ENCODE assay signal across 9 cellular contexts in genomic region chr19:46924874-46925547, GRCh38.
DNase-seq lines count a peak whose midpoint lies in the region; ATAC-seq and TF ChIP-seq lines count a peak whose summit lies in the region.
"Had no signal": no experiment of that assay in that cellular context is flagged by ENCODE, and none has a peak within 500 bp of the region (broad histone marks: within the 10 kb centered on the region; RNA-seq: fewer than 3 reads in every experiment).

No MANE protein-coding gene starts in this region.

- no peaks in the 10 kb centered on the region for H3K9me3 Mint-ChIP-seq in stimulated activated naive B cell treated with anti-CD40 and anti-IgM and Interleukin-4, amounts not matched to agents 10 μg/mL and 1 μg/mL and 100 μg/mL, for 72 hours

- H3K27me3 Mint-ChIP-seq in stimulated activated naive B cell treated with anti-CD40 and anti-IgM and Interleukin-4, amounts not matched to agents 10 μg/mL and 1 μg/mL and 100 μg/mL, for 72 hours: no peaks in the 10 kb centered on the region

- WGBS in ovary, 3 donors: 43 to 45% (median 45%) methylated on average over 8 of the region's 8 CpGs

- peak overlapping the region; percentile 2 for H3K4me3 ChIP-seq in left ventricle myocardium inferior
- no peak overlapping the region for H3K4me3 ChIP-seq in ovary

- H3K4me3 Mint-ChIP-seq in stimulated activated naive B cell treated with anti-CD40 and anti-IgM and Interleukin-4, amounts not matched to agents 10 μg/mL and 1 μg/mL and 100 μg/mL, for 72 hours: no peak overlapping the region

- TF ChIP-seq CTCF in left ventricle myocardium inferior (IDR thresholded peaks at IDR 0.05; ENCODE audit: borderline replicate concordance) (no peak), ovary (IDR thresholded peaks at IDR 0.05) (no peak)

- POLR2A ChIA-PET in HEK293T (lab: Yijun Ruan, JAX): interaction anchor here (0.9 to 1.4 kb wide), 2 partner anchors 65 to 66 kb away, joined by 3 read pairs; partner anchors contain the start of gene ARHGAP35

- no peak for TF ChIP-seq POLR2A in ovary (IDR thresholded peaks at IDR 0.05)

- peaks cover 27 to 40% of the 10 kb centered on the region in 2 donors for H3K4me1 Mint-ChIP-seq in stimulated activated naive B cell treated with anti-CD40 and anti-IgM and Interleukin-4, amounts not matched to agents 10 μg/mL and 1 μg/mL and 100 μg/mL, for 72 hours

- H3K36me3 ChIP-seq in left ventricle myocardium inferior (peaks cover 25% of the 10 kb centered on the region), ovary (no peaks in the 10 kb centered on the region)

- intact Hi-C loops in left ventricle myocardium inferior (cut with micrococcal nuclease) (loop anchor here (10.0 kb wide), 1 partner anchor 60 kb away; the partner anchor contains the start of gene ARHGAP35), ovary (cut with DNase I) (loop anchor here in 1 of 4 donors (10.0 kb wide), 1 partner anchor 50 kb away; no protein-coding TSS in a partner anchor)

- H3K27ac ChIP-seq in left ventricle myocardium inferior (replicated peaks) (peak overlapping the region; percentile 73), ovary (no peak overlapping the region)

- no peak for TF ChIP-seq EP300 in ovary (IDR thresholded peaks at IDR 0.05)

- no peaks in the 10 kb centered on the region for H3K27me3 ChIP-seq in left ventricle myocardium inferior (ENCODE audit: low read depth)
- H3K27me3 ChIP-seq in ovary: no peaks in the 10 kb centered on the region

- peak; percentile 47 for DNase-seq in H4 (ENCODE audit: low spot score)
- DNase-seq in UCSD-AML1 (lab: John Stamatoyannopoulos, UW; ENCODE audit: unreplicated experiment): peak; percentile 17
- no peak for DNase-seq in left ventricle myocardium inferior
- peak; percentile 8 for DNase-seq in stimulated activated naive B cell treated with anti-CD40 and anti-IgM and Interleukin-4, amounts not matched to agents 10 μg/mL and 1 μg/mL and 100 μg/mL, for 72 hours
- DNase-seq in putamen (ENCODE audit: low spot score): no peak
- no peak for DNase-seq in T-helper 9 cell
- DNase-seq in HEK293T (ENCODE audit: extremely low spot score): no peak
- no peak for DNase-seq in ovary
- DNase-seq: stimulated activated CD4-positive, alpha-beta T cell treated with anti-CD3 and anti-CD28 coated beads, Interleukin-4, amount 100 ng/mL, for 24 hours had no signal

- H3K36me3 Mint-ChIP-seq in stimulated activated naive B cell treated with anti-CD40 and anti-IgM and Interleukin-4, amounts not matched to agents 10 μg/mL and 1 μg/mL and 100 μg/mL, for 72 hours: peaks cover 9 to 35% of the 10 kb centered on the region in 2 donors

- CTCF ChIA-PET in HEK293T (lab: Yijun Ruan, JAX): interaction anchor here (0.7 kb wide), 1 partner anchor 16 kb away, joined by 3 read pairs; no protein-coding TSS in a partner anchor

- H3K4me1 ChIP-seq in left ventricle myocardium inferior: peaks cover 66% of the 10 kb centered on the region
- peaks cover 9% of the 10 kb centered on the region for H3K4me1 ChIP-seq in ovary (ENCODE audit: insufficient read depth)

- ATAC-seq in stimulated activated naive B cell treated with anti-CD40 and anti-IgM and Interleukin-4, amounts not matched to agents 10 μg/mL and 1 μg/mL and 100 μg/mL, for 72 hours (replicated peaks): peak; percentile 66 to 83

- no peak overlapping the region for H3K27ac Mint-ChIP-seq in stimulated activated naive B cell treated with anti-CD40 and anti-IgM and Interleukin-4, amounts not matched to agents 10 μg/mL and 1 μg/mL and 100 μg/mL, for 72 hours

- H3K9me3 ChIP-seq in left ventricle myocardium inferior (replicated peaks) (no peaks in the 10 kb centered on the region), ovary (no peaks in the 10 kb centered on the region)

TF ChIP-seq in HEK293T, 16 proteins besides CTCF, POLR2A, EP300 and RAD21:
- TF ChIP-seq SP1 (IDR thresholded peaks at IDR 0.05) (no peak), CTBP1 (IDR thresholded peaks at IDR 0.05; ENCODE audit: borderline replicate concordance) (no peak), L3MBTL2 (conservative IDR thresholded peaks at IDR 0.05) (no peak), ZNF384 (IDR thresholded peaks at IDR 0.05) (no peak), FOXA1 (IDR thresholded peaks at IDR 0.05) (no peak), FOXM1 (IDR thresholded peaks at IDR 0.05; ENCODE audit: borderline replicate concordance) (no peak), NFRKB (IDR thresholded peaks at IDR 0.05) (no peak), ARNT (IDR thresholded peaks at IDR 0.05) (no peak), FOXK2 (IDR thresholded peaks at IDR 0.05) (no peak), BHLHE40 (IDR thresholded peaks at IDR 0.05; ENCODE audit: borderline replicate concordance) (no peak), SUZ12 (IDR thresholded peaks at IDR 0.05) (no peak), LEF1 (IDR thresholded peaks at IDR 0.05; ENCODE audit: borderline replicate concordance) (no peak), PKNOX1 (IDR thresholded peaks at IDR 0.05) (no peak), ELF4 (IDR thresholded peaks at IDR 0.05) (no peak), HDGF (IDR thresholded peaks at IDR 0.05; ENCODE audit: borderline replicate concordance) (no peak), TARDBP (IDR thresholded peaks at IDR 0.05) (no peak)

Comparison
In these comparisons a context has a peak if more than half of its experiments do, and no peak if none do; other contexts are left out.
1. DNase-seq: peak in H4 (single experiment), UCSD-AML1 (single experiment) and stimulated activated naive B cell treated with anti-CD40 and anti-IgM and Interleukin-4, amounts not matched to agents 10 μg/mL and 1 μg/mL and 100 μg/mL, for 72 hours (single experiment); none in left ventricle myocardium inferior (single experiment), putamen (single experiment), T-helper 9 cell (single experiment), HEK293T (single experiment) and ovary (0 of 5).